Comparison of ENCODE assay signal across 8 cellular contexts in genomic region chr2:85551698-85552678, GRCh38. TPM values are rescaled to one million over a fixed set of nuclear protein-coding genes. Genes with fewer than 3 reads are reported as not detected.
DNase-seq lines count a peak whose midpoint lies in the region; ATAC-seq and TF ChIP-seq lines count a peak whose summit lies in the region.

No MANE protein-coding gene starts in this region.

- H4K12ac ChIP-seq in trophoblast cell (ENCODE audit: low read depth, low read length) = no peak overlapping the region

- H3K9me2 ChIP-seq in SK-N-SH = no peaks in the 10 kb centered on the region

- POLR2A ChIA-PET in SK-N-SH (lab: Yijun Ruan, JAX) = interaction anchor here (0.7 to 8.2 kb wide), 9 partner anchors 9 to 252 kb away, joined by 3 to 87 read pairs (median 4); partner anchors contain the start of genes ELMOD3, GGCX, MAT2A and RETSAT

- H3K79me2 ChIP-seq in SK-N-SH (ENCODE audit: insufficient read depth) (peaks cover 4% of the 10 kb centered on the region; the same call in 1 of the 2 replicates), trophoblast cell (ENCODE audit: control insufficient read depth, insufficient read depth, low read length, poor library complexity) (no peaks in the 10 kb centered on the region)

- no TSS peak for BruUV-seq in Calu3 (replicated peaks; lab: Mats Ljungman, UMichigan)

- H3K27me3 ChIP-seq in SK-N-SH (ENCODE audit: insufficient read depth) (no peaks in the 10 kb centered on the region), trophoblast cell (ENCODE audit: insufficient read depth, low read length) (no peaks in the 10 kb centered on the region), upper lobe of right lung (no peaks in the 10 kb centered on the region)

- TF ChIP-seq CTCF in Calu3 (IDR thresholded peaks at IDR 0.05; ENCODE audit: unreplicated experiment) (peak; percentile 77), NB4 (IDR thresholded peaks at IDR 0.05; ENCODE audit: low read depth, low read length) (peak; percentile 95), SK-N-SH (IDR thresholded peaks at IDR 0.05) (peak; percentile 94), upper lobe of right lung (IDR thresholded peaks at IDR 0.05) (peak; percentile 96)

- CTCF ChIA-PET in Calu3 (lab: Charles Lee) = interaction anchor here (0.6 to 2.7 kb wide), 13 partner anchors 9 to 160 kb away, joined by 3 to 66 read pairs (median 5); partner anchors contain the start of genes GGCX, MAT2A, RNF181 and SH2D6
- CTCF ChIA-PET in SK-N-SH (lab: Yijun Ruan, JAX) = interaction anchor here (0.5 to 16.6 kb wide), 43 partner anchors 8 to 253 kb away, joined by 3 to 364 read pairs (median 4); partner anchors contain the start of genes CAPG, MAT2A, SH2D6 and TMEM150A

- no peak overlapping the region for H2BK5ac ChIP-seq in trophoblast cell (ENCODE audit: low read depth, low read length, poor library complexity)

- H3K4ac ChIP-seq in trophoblast cell (ENCODE audit: low read depth, low read length) = no peak overlapping the region

- H2AK5ac ChIP-seq in trophoblast cell (ENCODE audit: low read length) = no peak overlapping the region

- H3K4me1 Mint-ChIP-seq in Calu3 (ENCODE audit: low read depth, unreplicated experiment) = peaks cover 10% of the 10 kb centered on the region

- TF ChIP-seq RAD21 in SK-N-SH (IDR thresholded peaks at IDR 0.05; ENCODE audit: low read length) = peak; percentile 97

- H3K9me3 Mint-ChIP-seq in Calu3 (ENCODE audit: low read depth, unreplicated experiment) = no peaks in the 10 kb centered on the region

- H3K27ac ChIP-seq in SK-N-SH (ENCODE audit: low read depth in 2 of 2, low read length in 1 of 2) (no peak overlapping the region), trophoblast cell (ENCODE audit: low read depth, low read length) (no peak overlapping the region), upper lobe of right lung (no peak overlapping the region)

- H2BK120ac ChIP-seq in trophoblast cell (ENCODE audit: insufficient read depth, low read length, poor library complexity) = no peak overlapping the region

- peak; percentile 87 for DNase-seq in Calu3
- peak; percentile 89 for DNase-seq in NB4 (ENCODE audit: low read depth)
- DNase-seq in SK-N-SH = peak; percentile 73
- peak; percentile 65 to 81 (median 74) for DNase-seq in activated naive CD4-positive, alpha-beta T cell (lab: John Stamatoyannopoulos, UW)
- DNase-seq in germinal center (ENCODE audit: low spot score) = peak; percentile 77
- peak; percentile 80 to 93 for DNase-seq in trophoblast cell
- DNase-seq in upper lobe of right lung = peak; percentile 82

- H4K20me1 ChIP-seq in SK-N-SH (ENCODE audit: insufficient read depth) = no peaks in the 10 kb centered on the region

- WGBS in SK-N-SH (ENCODE audit: low lambda C conversion rate) = 59% methylated on average over 9 of the region's 9 CpGs
- no CpG with 5 or more reads among the region's 9 CpGs for WGBS in trophoblast cell (ENCODE audit: extremely low coverage, insufficient coverage, insufficient read length)

- H3K4me2 ChIP-seq in SK-N-SH (no peak overlapping the region), trophoblast cell (ENCODE audit: low read length) (no peak overlapping the region)

- no peaks in the 10 kb centered on the region for H3K27me3 Mint-ChIP-seq in Calu3 (ENCODE audit: unreplicated experiment)

- H3K9ac ChIP-seq in SK-N-SH (no peak overlapping the region), trophoblast cell (ENCODE audit: low read length) (no peak overlapping the region)

- no peak overlapping the region for H3K4me3 Mint-ChIP-seq in Calu3 (ENCODE audit: low read depth, unreplicated experiment)

- H4K91ac ChIP-seq in trophoblast cell (ENCODE audit: low read depth, low read length) = no peak overlapping the region

- no peak overlapping the region for H4K8ac ChIP-seq in trophoblast cell (ENCODE audit: low read depth, low read length)

- H3K23ac ChIP-seq in trophoblast cell (ENCODE audit: low read length) = no peak overlapping the region

- no peak overlapping the region for H2AFZ ChIP-seq in SK-N-SH (ENCODE audit: low read depth)
- no peak overlapping the region for H2AFZ ChIP-seq in trophoblast cell (ENCODE audit: insufficient read depth, low read length, poor library complexity)

- TF ChIP-seq EP300 in SK-N-SH (IDR thresholded peaks at IDR 0.05; ENCODE audit: borderline replicate concordance in 1 of 2, low read depth in 1 of 2, low read length in 1 of 2) = no peak

- peaks cover 53% of the 10 kb centered on the region for H3K36me3 Mint-ChIP-seq in Calu3 (ENCODE audit: insufficient read depth, unreplicated experiment)

- H3K4me3 ChIP-seq in NB4 (ENCODE audit: low read depth, low read length) = no peak overlapping the region
- H3K4me3 ChIP-seq in SK-N-SH (ENCODE audit: low read depth in 2 of 2, low read length in 1 of 2) = no peak overlapping the region
- H3K4me3 ChIP-seq in trophoblast cell (ENCODE audit: low read depth, low read length) = no peak overlapping the region
- no peak overlapping the region for H3K4me3 ChIP-seq in upper lobe of right lung

- H3F3A ChIP-seq in SK-N-SH (replicated peaks; ENCODE audit: insufficient read depth) = peaks cover 36% of the 10 kb centered on the region

- H3K9me3 ChIP-seq in SK-N-SH = no peaks in the 10 kb centered on the region
- no peaks in the 10 kb centered on the region for H3K9me3 ChIP-seq in trophoblast cell (ENCODE audit: insufficient read depth, low read depth, low read length)
- H3K9me3 ChIP-seq in upper lobe of right lung = no peaks in the 10 kb centered on the region

- H3K79me1 ChIP-seq in trophoblast cell (ENCODE audit: low read length) = no peaks in the 10 kb centered on the region

- peaks cover 25 to 42% of the 10 kb centered on the region in 2 experiments for H3K36me3 ChIP-seq in SK-N-SH (replicated peaks in 1 of 2; ENCODE audit: control insufficient read depth in 1 of 2, insufficient read depth in 2 of 2, low read length in 1 of 2)
- H3K36me3 ChIP-seq in trophoblast cell (ENCODE audit: control insufficient read depth in 1 of 2, insufficient read depth in 2 of 2, low read length in 2 of 2) = peaks cover 32 to 60% of the 10 kb centered on the region in 2 experiments
- peaks cover 92% of the 10 kb centered on the region for H3K36me3 ChIP-seq in upper lobe of right lung

- H2BK12ac ChIP-seq in trophoblast cell (ENCODE audit: low read length) = no peak overlapping the region

- intact Hi-C loops in Calu3 (cut with micrococcal nuclease; ENCODE audit: unreplicated experiment) = loop anchor here (1.0 kb wide), 2 partner anchors 131 to 161 kb away; no protein-coding TSS in a partner anchor
- intact Hi-C loops in upper lobe of right lung (cut with DNase I) = no loop called here

- no peak overlapping the region for H3K27ac Mint-ChIP-seq in Calu3 (ENCODE audit: unreplicated experiment)

- H3K4me1 ChIP-seq in SK-N-SH (ENCODE audit: control insufficient read depth in 1 of 2, insufficient read depth in 2 of 2, low read depth in 1 of 2, low read length in 1 of 2) = peaks cover 0 to 13% of the 10 kb centered on the region in 2 experiments; a peak in 2 of 4 replicates
- H3K4me1 ChIP-seq in trophoblast cell (ENCODE audit: control insufficient read depth in 1 of 2, insufficient read depth in 2 of 2, low read length in 2 of 2) = no peaks in the 10 kb centered on the region
- peaks cover 5% of the 10 kb centered on the region for H3K4me1 ChIP-seq in upper lobe of right lung

- ATAC-seq in GM21619 (IDR thresholded peaks at IDR 0.05; ENCODE audit: unreplicated experiment) = peak; percentile 76
- ATAC-seq in upper lobe of right lung = peak; percentile 93

- no peak for TF ChIP-seq POLR2A in NB4 (IDR thresholded peaks at IDR 0.05; ENCODE audit: extremely low read depth, insufficient read length)

- H3K18ac ChIP-seq in trophoblast cell (ENCODE audit: low read length) = no peak overlapping the region

- H3K14ac ChIP-seq in trophoblast cell (ENCODE audit: low read length) = no peak overlapping the region

TF ChIP-seq in SK-N-SH, 30 proteins besides CTCF, POLR2A, EP300 and RAD21:
- TF ChIP-seq SIN3A (IDR thresholded peaks at IDR 0.05; ENCODE audit: borderline replicate concordance, low read depth, low read length) = 0 out of 2 replicates have a peak, but pooled peaks have one; percentile 37
- peak; percentile 99 for TF ChIP-seq SMC3 (IDR thresholded peaks at IDR 0.05; ENCODE audit: low read depth, low read length)
- no peak for TF ChIP-seq YY1 (IDR thresholded peaks at IDR 0.05; ENCODE audit: low read depth)
- TF ChIP-seq RCOR1 (IDR thresholded peaks at IDR 0.05; ENCODE audit: low read length) = 0 out of 2 replicates have a peak, but pooled peaks have one; percentile 8

RNA-seq across cellular contexts. Expression of gene GGCX, which starts 9.3 kb away (rescaled TPM):
- 66.2 and 67.7 TPM in 2 replicates for total RNA-seq in Calu3 (2022)
- 26.5 and 34.5 TPM in 2 replicates for polyA plus RNA-seq in SK-N-SH (2012; rRNA removed)
- polyA plus RNA-seq in SK-N-SH (2012; cell fraction: cytosol; rRNA removed) = 26.0 and 31.5 TPM in 2 replicates
- 32.1 and 32.7 TPM in 2 replicates for polyA plus RNA-seq in SK-N-SH (2012; cell fraction: nucleus; rRNA removed)
- 34.3 and 35.8 TPM in 2 replicates for polyA plus RNA-seq in trophoblast cell (2013)
- total RNA-seq in upper lobe of right lung = 73.2 TPM

RNA-seq across cellular contexts. Expression of gene MAT2A, which starts 13.0 kb away (rescaled TPM):
- total RNA-seq in Calu3 (2022) = 387 and 393 TPM in 2 replicates
- 187 and 326 TPM in 2 replicates for polyA plus RNA-seq in SK-N-SH (2012; rRNA removed)
- polyA plus RNA-seq in SK-N-SH (2012; cell fraction: cytosol; rRNA removed) = 139 and 151 TPM in 2 replicates
- 429 and 1,108 TPM in 2 replicates for polyA plus RNA-seq in SK-N-SH (2012; cell fraction: nucleus; rRNA removed)
- polyA plus RNA-seq in trophoblast cell (2013) = 128 and 130 TPM in 2 replicates
- 212 TPM for total RNA-seq in upper lobe of right lung

RNA-seq across cellular contexts. Expression of gene VAMP8, which starts 25.4 kb away (rescaled TPM):
- total RNA-seq in Calu3 (2022) = 90.8 and 107 TPM in 2 replicates
- polyA plus RNA-seq in SK-N-SH (2012; rRNA removed) = 0.72 and 1.3 TPM in 2 replicates
- 1.1 and 1.5 TPM in 2 replicates for polyA plus RNA-seq in SK-N-SH (2012; cell fraction: cytosol; rRNA removed)
- 0.52 and 0.87 TPM in 2 replicates for polyA plus RNA-seq in SK-N-SH (2012; cell fraction: nucleus; rRNA removed)
- polyA plus RNA-seq in trophoblast cell (2013) = 104 and 109 TPM in 2 replicates
- 235 TPM for total RNA-seq in upper lobe of right lung

RNA-seq across cellular contexts. Expression of gene VAMP5, which starts 32.2 kb away (rescaled TPM):
- total RNA-seq in Calu3 (2022) (10.0 and 10.1 TPM in 2 replicates), upper lobe of right lung (84.8 TPM)
- polyA plus RNA-seq in SK-N-SH (2012; rRNA removed) = 9.8 and 12.0 TPM in 2 replicates
- polyA plus RNA-seq in SK-N-SH (2012; cell fraction: cytosol; rRNA removed) = 7.2 and 10.5 TPM in 2 replicates
- polyA plus RNA-seq in SK-N-SH (2012; cell fraction: nucleus; rRNA removed) = 1.8 and 5.7 TPM in 2 replicates
- polyA plus RNA-seq in trophoblast cell (2013) = 9.0 and 9.3 TPM in 2 replicates

RNA-seq across cellular contexts. Expression of gene RNF181, which starts 43.6 kb away (rescaled TPM):
- total RNA-seq in Calu3 (2022) = 101 and 102 TPM in 2 replicates
- 312 and 353 TPM in 2 replicates for polyA plus RNA-seq in SK-N-SH (2012; rRNA removed)
- polyA plus RNA-seq in SK-N-SH (2012; cell fraction: cytosol; rRNA removed) = 256 and 277 TPM in 2 replicates
- 222 and 297 TPM in 2 replicates for polyA plus RNA-seq in SK-N-SH (2012; cell fraction: nucleus; rRNA removed)
- 201 and 212 TPM in 2 replicates for polyA plus RNA-seq in trophoblast cell (2013)
- total RNA-seq in upper lobe of right lung = 85.9 TPM
